In genomic region chr1:177185209-177185608, GRCh38 we compare ENCODE assay signal across 12 cellular contexts. TPM values are rescaled to one million over a fixed set of nuclear protein-coding genes. Genes with fewer than 3 reads are reported as not detected.
A peak's percentile ranks its signal among the peaks of the same experiment; 100 is the strongest.
DNase-seq lines count a peak whose midpoint lies in the region; ATAC-seq and TF ChIP-seq lines count a peak whose summit lies in the region.
"Had no signal": no experiment of that assay in that cellular context is flagged by ENCODE, and none has a peak within 500 bp of the region (broad histone marks: within the 10 kb centered on the region; RNA-seq: fewer than 3 reads in every experiment).

No MANE protein-coding gene starts in this region.

- H3K27me3 ChIP-seq in colonic mucosa = peaks cover 6% of the 10 kb centered on the region

- H3K9ac ChIP-seq in colonic mucosa (ENCODE audit: low read depth in 2 of 2, low read length in 2 of 2) = no peak overlapping the region

- H3K9me3 Mint-ChIP-seq in neural crest cell = peaks cover 6% of the 10 kb centered on the region

- peak; percentile 81 for TF ChIP-seq CTCF in LNCAP (IDR thresholded peaks at IDR 0.05)
- TF ChIP-seq CTCF in colonic mucosa (IDR thresholded peaks at IDR 0.05) = peak; percentile 34
- peak; percentile 64 for TF ChIP-seq CTCF in neural crest cell (conservative IDR thresholded peaks at IDR 0.05)

- H3K27ac ChIP-seq in colonic mucosa = no peak overlapping the region
- H3K27ac ChIP-seq: left lung had no signal

- peak; percentile 24 for DNase-seq in EH (ENCODE audit: low read depth)
- no peak for DNase-seq in colonic mucosa
- no peak for DNase-seq in neural crest cell (ENCODE audit: low read depth, low spot score)
- DNase-seq in NCI-H748 treated with DMSO at 0.1 percent for 48 hours (lab: John Stamatoyannopoulos, UW) = no peak
- no peak for DNase-seq in H4 (ENCODE audit: low spot score)
- no peak for DNase-seq in glomerular visceral epithelial cell (ENCODE audit: extremely low spot score)
- DNase-seq: activated T-cell treated with anti-CD3 and anti-CD28 coated beads, Interleukin-2, amount 50 U/mL, for 72 hours; left lung; NCI-H2081; stimulated activated naive CD4-positive, alpha-beta T cell treated with Interleukin-2 at 50 U/mL for 16 hours had no signal

- ATAC-seq in HG02763 (IDR thresholded peaks at IDR 0.05; ENCODE audit: unreplicated experiment) = no peak
- ATAC-seq: activated T-cell treated with anti-CD3 and anti-CD28 coated beads, Interleukin-2, amount 50 U/mL, for 72 hours; left lung had no signal

- no peak overlapping the region for H3K4me3 ChIP-seq in colonic mucosa
- H3K4me3 ChIP-seq: left lung had no signal

- H3K36me3 ChIP-seq in colonic mucosa = no peaks in the 10 kb centered on the region
- H3K36me3 ChIP-seq: left lung had no signal

- intact Hi-C loops in colonic mucosa (cut with DNase I) = no loop called here

- H3K9me3 ChIP-seq in colonic mucosa = no peaks in the 10 kb centered on the region
- H3K9me3 ChIP-seq: left lung had no signal

- peaks cover 12% of the 10 kb centered on the region for H3K4me1 Mint-ChIP-seq in neural crest cell

- no peak overlapping the region for H3K27ac Mint-ChIP-seq in neural crest cell (ENCODE audit: unreplicated experiment)
- H3K27ac Mint-ChIP-seq: activated T-cell treated with anti-CD3 and anti-CD28 coated beads, Interleukin-2, amount 50 U/mL, for 72 hours had no signal

- H3K27me3 Mint-ChIP-seq in neural crest cell (ENCODE audit: low read depth) = peaks cover 24% of the 10 kb centered on the region

- H3K4me1 ChIP-seq in colonic mucosa = no peaks in the 10 kb centered on the region

- no peak overlapping the region for H3K4me3 Mint-ChIP-seq in neural crest cell
- H3K4me3 Mint-ChIP-seq: activated T-cell treated with anti-CD3 and anti-CD28 coated beads, Interleukin-2, amount 50 U/mL, for 72 hours had no signal

- H3K36me3 Mint-ChIP-seq in neural crest cell (ENCODE audit: low read depth) = no peaks in the 10 kb centered on the region

RNA-seq across cellular contexts. Expression of gene BRINP2, which starts 14.5 kb away (rescaled TPM):
- total RNA-seq in colonic mucosa (not detected), neural crest cell (1.3 and 1.4 TPM in 2 replicates)
- 0.21 and 0.39 TPM in 2 replicates for total RNA-seq in H4 (2014; rRNA removed; shearing (Covaris generic))
- total RNA-seq: activated T-cell treated with anti-CD3 and anti-CD28 coated beads, Interleukin-2, amount 50 U/mL, for 72 hours had no signal

RNA-seq across cellular contexts. Expression of gene ASTN1, which starts 20.7 kb away (rescaled TPM):
- under 1 TPM; 0.15 to 0.42 TPM for total RNA-seq in colonic mucosa
- 21.8 TPM in 2 replicates for total RNA-seq in neural crest cell
- 0.43 and 0.85 TPM in 2 replicates for total RNA-seq in H4 (2014; rRNA removed; shearing (Covaris generic))
- total RNA-seq: activated T-cell treated with anti-CD3 and anti-CD28 coated beads, Interleukin-2, amount 50 U/mL, for 72 hours had no signal

Comparison
In these comparisons a context has a peak if more than half of its experiments do, and no peak if none do; other contexts are left out.
1. RNA of gene ASTN1, which starts 20.7 kb away (total RNA-seq): 21.8 TPM in neural crest cell; 0.43 to 0.85 TPM in H4 and 0.15 to 0.42 TPM in colonic mucosa; every median in the first group is over 10 times any median in the second.
2. Peak in every context shown above with its lines, with median percentiles within 50 percentile points of each other: CTCF ChIP-seq.